Comparison of ENCODE assay signal across 1 cellular context in genomic region chr4:168480991-168481588, GRCh38.
TF ChIP-seq lines count a peak whose summit lies in the region.

No MANE protein-coding gene starts in this region.

TF ChIP-seq in K562, 482 proteins besides CTCF, POLR2A, EP300 and RAD21 (continued from another document and continues in another):
- TF ChIP-seq E2F1 (CRISPR knock-in tag; IDR thresholded peaks at IDR 0.05) (no peak), JUN (IDR thresholded peaks at IDR 0.05; ENCODE audit: borderline replicate concordance, low read depth, low read length) (0 out of 2 replicates have a peak, but pooled peaks have one; percentile 17), JUN (CRISPR knock-in tag; IDR thresholded peaks at IDR 0.05; ENCODE audit: borderline replicate concordance) (no peak), ZNF12 (CRISPR knock-in tag; IDR thresholded peaks at IDR 0.05) (no peak), ZHX1 (conservative IDR thresholded peaks at IDR 0.05; ENCODE audit: low read length) (no peak), IRF9 (tag; IDR thresholded peaks at IDR 0.05) (peak; percentile 40; the same call in 1 of the 2 replicates), POLR2H (tag; IDR thresholded peaks at IDR 0.05; ENCODE audit: low read depth) (peak; percentile 10; the same call in 1 of the 2 replicates), ZNF655 (CRISPR knock-in tag; IDR thresholded peaks at IDR 0.05) (no peak), SMARCA4 (IDR thresholded peaks at IDR 0.05) (0 out of 2 replicates have a peak, but pooled peaks have one; percentile 23), POU5F1 (IDR thresholded peaks at IDR 0.05; ENCODE audit: borderline replicate concordance, low read depth, low read length, partially characterized antibody) (no peak), EHMT2 (IDR thresholded peaks at IDR 0.05) (peak; percentile 65; the same call in 1 of the 2 replicates), FOSL1 (tag; conservative IDR thresholded peaks at IDR 0.05) (peak; percentile 97), TRIM24 (IDR thresholded peaks at IDR 0.05) (0 out of 4 replicates have a peak, but pooled peaks of 1 of the 2 experiments have one; percentile 23), KAT2B (IDR thresholded peaks at IDR 0.05; ENCODE audit: low read depth, low read length) (no peak), MXI1 (IDR thresholded peaks at IDR 0.05; ENCODE audit: low read depth, low read length) (peak; percentile 65; the same call in 1 of the 2 replicates), ZBTB40 (IDR thresholded peaks at IDR 0.05) (peak; percentile 67), ZBTB40 (CRISPR knock-in tag; IDR thresholded peaks at IDR 0.05) (no peak), ZNF280B (CRISPR knock-in tag; IDR thresholded peaks at IDR 0.05) (no peak), MAFG (tag; conservative IDR thresholded peaks at IDR 0.05) (peak; percentile 39; the same call in 1 of the 2 replicates), CEBPG (CRISPR knock-in tag; IDR thresholded peaks at IDR 0.05) (no peak), CEBPG (tag; conservative IDR thresholded peaks at IDR 0.05 in 1 of 2, IDR thresholded peaks at IDR 0.05 in 1 of 2) (peak; percentile 33 to 59; a peak in 2 of 4 replicates), JUND (IDR thresholded peaks at IDR 0.05; ENCODE audit: borderline replicate concordance, low read depth, low read length) (peak; percentile 70; the same call in 1 of the 2 replicates), JUND (tag; IDR thresholded peaks at IDR 0.05; ENCODE audit: borderline replicate concordance, low read depth, low read length) (peak; percentile 66; the same call in 2 of the 3 replicates), ZNF561 (CRISPR knock-in tag; conservative IDR thresholded peaks at IDR 0.05) (no peak), VEZF1 (CRISPR knock-in tag; IDR thresholded peaks at IDR 0.05) (peak; percentile 26; the same call in 1 of the 2 replicates), TAF7 (tag; IDR thresholded peaks at IDR 0.05) (peak; percentile 43; the same call in 1 of the 2 replicates), ARID1B (IDR thresholded peaks at IDR 0.05) (0 out of 2 replicates have a peak, but pooled peaks have one; percentile 23), THRA (IDR thresholded peaks at IDR 0.05) (0 out of 2 replicates have a peak, but pooled peaks have one; percentile 5), ATF3 (IDR thresholded peaks at IDR 0.05) (peak; percentile 90), ATF3 (CRISPR knock-in tag; conservative IDR thresholded peaks at IDR 0.05) (no peak), CREB3 (tag; conservative IDR thresholded peaks at IDR 0.05; ENCODE audit: low read depth) (0 out of 2 replicates have a peak, but pooled peaks have one; percentile 27), GABPA (tag; conservative IDR thresholded peaks at IDR 0.05; ENCODE audit: low read depth) (peak; percentile 85), DPF2 (IDR thresholded peaks at IDR 0.05) (peak; percentile 41; the same call in 1 of the 2 replicates), ELF1 (tag; IDR thresholded peaks at IDR 0.05) (peak; percentile 83), ZNF644 (tag; IDR thresholded peaks at IDR 0.05; ENCODE audit: low read depth) (peak; percentile 56; the same call in 1 of the 2 replicates), NR2C2 (CRISPR knock-in tag; IDR thresholded peaks at IDR 0.05) (no peak), NR2C2 (tag; IDR thresholded peaks at IDR 0.05) (0 out of 2 replicates have a peak, but pooled peaks have one; percentile 19)
